12 cellular contexts compared by ENCODE assay signal in genomic region chr1:212290608-212291007, GRCh38. TPM values are rescaled to one million over a fixed set of nuclear protein-coding genes. Genes with fewer than 3 reads are reported as not detected.
DNase-seq lines count a peak whose midpoint lies in the region; ATAC-seq and TF ChIP-seq lines count a peak whose summit lies in the region.
"Had no signal": no experiment of that assay in that cellular context is flagged by ENCODE, and none has a peak within 500 bp of the region (broad histone marks: within the 10 kb centered on the region; RNA-seq: fewer than 3 reads in every experiment).

No MANE protein-coding gene starts in this region.

- peak overlapping the region; percentile 69 for H3K4me3 Mint-ChIP-seq in T-helper 1 cell treated with Interleukin-12 subunit alpha and Interleukin-12 subunit beta and Interleukin-4 antibody, amounts not matched to agents 30 μg/mL and 1 μg/mL, for 36 hours
- peak overlapping the region; percentile 99 for H3K4me3 Mint-ChIP-seq in activated T-helper 17 cell treated with anti-CD3 and anti-CD28 coated beads, Interleukin-2, amount 50 U/mL, for 72 hours

- no peak for DNase-seq in T-helper 1 cell
- DNase-seq in lower lobe of right lung = no peak
- DNase-seq in aorta = no peak
- no peak for DNase-seq in C1 segment of cervical spinal cord (lab: John Stamatoyannopoulos, UW)
- DNase-seq: activated CD4-positive, CD25-positive, alpha-beta regulatory T cell treated with anti-CD3 and anti-CD28 coated beads, Interleukin-2, amount 50 U/mL, for 72 hours; midbrain; NCI-H1930 had no signal

- peaks cover 16% of the 10 kb centered on the region for H3K36me3 Mint-ChIP-seq in T-helper 1 cell treated with Interleukin-12 subunit alpha and Interleukin-12 subunit beta and Interleukin-4 antibody, amounts not matched to agents 30 μg/mL and 1 μg/mL, for 36 hours (ENCODE audit: low read depth)
- peaks cover 45% of the 10 kb centered on the region for H3K36me3 Mint-ChIP-seq in activated T-helper 17 cell treated with anti-CD3 and anti-CD28 coated beads, Interleukin-2, amount 50 U/mL, for 72 hours (ENCODE audit: low read depth)

- peaks cover 15% of the 10 kb centered on the region; the same call in 1 of the 2 replicates for H3K4me1 ChIP-seq in HEK293 (ENCODE audit: control insufficient read depth, insufficient read depth, low read length)
- peaks cover 74% of the 10 kb centered on the region for H3K4me1 ChIP-seq in lower lobe of right lung
- peaks cover 2 to 15% of the 10 kb centered on the region in 2 donors for H3K4me1 ChIP-seq in aorta (ENCODE audit: control insufficient read depth in 1 of 2, insufficient read depth in 2 of 2, low read length in 2 of 2)

- peak overlapping the region; percentile 47 for H3K27ac Mint-ChIP-seq in T-helper 1 cell treated with Interleukin-12 subunit alpha and Interleukin-12 subunit beta and Interleukin-4 antibody, amounts not matched to agents 30 μg/mL and 1 μg/mL, for 36 hours
- H3K27ac Mint-ChIP-seq in activated T-helper 17 cell treated with anti-CD3 and anti-CD28 coated beads, Interleukin-2, amount 50 U/mL, for 72 hours = peak overlapping the region; percentile 76

- no peaks in the 10 kb centered on the region for H3K36me3 ChIP-seq in HEK293 (ENCODE audit: control insufficient read depth in 2 of 2, insufficient read depth in 1 of 2, low read length in 2 of 2)
- no peaks in the 10 kb centered on the region for H3K36me3 ChIP-seq in lower lobe of right lung
- no peaks in the 10 kb centered on the region for H3K36me3 ChIP-seq in aorta (ENCODE audit: control insufficient read depth in 1 of 2, insufficient read depth in 2 of 2, low read length in 1 of 2)

- H3K27ac ChIP-seq in HEK293 (ENCODE audit: extremely low read depth, low read depth, low read length) (no peak overlapping the region), lower lobe of right lung (no peak overlapping the region), aorta (ENCODE audit: low read depth in 1 of 2, low read length in 2 of 2) (no peak overlapping the region)
- H3K27ac ChIP-seq: HL-60 had no signal

- H3K9me3 Mint-ChIP-seq in T-helper 1 cell treated with Interleukin-12 subunit alpha and Interleukin-12 subunit beta and Interleukin-4 antibody, amounts not matched to agents 30 μg/mL and 1 μg/mL, for 36 hours = no peaks in the 10 kb centered on the region
- no peaks in the 10 kb centered on the region for H3K9me3 Mint-ChIP-seq in activated T-helper 17 cell treated with anti-CD3 and anti-CD28 coated beads, Interleukin-2, amount 50 U/mL, for 72 hours

- POLR2A ChIA-PET in HEK293 (lab: Yijun Ruan, JAX) = no interaction called here

- H3K9me3 ChIP-seq in HEK293 (ENCODE audit: control insufficient read depth, insufficient read depth, low read depth, low read length) (no peaks in the 10 kb centered on the region), lower lobe of right lung (no peaks in the 10 kb centered on the region), aorta (ENCODE audit: control insufficient read depth, low read length) (no peaks in the 10 kb centered on the region)

- H3K27me3 ChIP-seq in lower lobe of right lung (ENCODE audit: low read depth) (no peaks in the 10 kb centered on the region), aorta (ENCODE audit: control insufficient read depth in 1 of 2, insufficient read depth in 2 of 2, low read length in 1 of 2) (no peaks in the 10 kb centered on the region)

- H3K4me3 ChIP-seq in HEK293 (ENCODE audit: low read depth, low read length) (no peak overlapping the region), lower lobe of right lung (peak overlapping the region; percentile 91), aorta (ENCODE audit: low read length in 2 of 2) (no peak overlapping the region)

- ATAC-seq in activated T-helper 17 cell treated with anti-CD3 and anti-CD28 coated beads, Interleukin-2, amount 50 U/mL, for 72 hours (replicated peaks) = no peak
- ATAC-seq in lower lobe of right lung (no peak), aorta (ENCODE audit: low FRiP score) (no peak), HG03159 (IDR thresholded peaks at IDR 0.05; ENCODE audit: unreplicated experiment) (no peak)

- TF ChIP-seq CTCF in HEK293 (tag by site-specific recombination; IDR thresholded peaks at IDR 0.05) (no peak), lower lobe of right lung (IDR thresholded peaks at IDR 0.05) (no peak)

- H3K4me1 Mint-ChIP-seq in T-helper 1 cell treated with Interleukin-12 subunit alpha and Interleukin-12 subunit beta and Interleukin-4 antibody, amounts not matched to agents 30 μg/mL and 1 μg/mL, for 36 hours (ENCODE audit: low read depth) = peaks cover 51% of the 10 kb centered on the region
- peaks cover 49% of the 10 kb centered on the region for H3K4me1 Mint-ChIP-seq in activated T-helper 17 cell treated with anti-CD3 and anti-CD28 coated beads, Interleukin-2, amount 50 U/mL, for 72 hours

- CTCF ChIA-PET in HEK293 (lab: Yijun Ruan, JAX) = interaction anchor here (0.6 to 5.0 kb wide), 13 partner anchors 11 to 351 kb away, joined by 3 to 52 read pairs (median 3); partner anchors contain the start of genes DTL and INTS7

- H3K27me3 Mint-ChIP-seq in T-helper 1 cell treated with Interleukin-12 subunit alpha and Interleukin-12 subunit beta and Interleukin-4 antibody, amounts not matched to agents 30 μg/mL and 1 μg/mL, for 36 hours (ENCODE audit: low read depth) = no peaks in the 10 kb centered on the region
- H3K27me3 Mint-ChIP-seq in activated T-helper 17 cell treated with anti-CD3 and anti-CD28 coated beads, Interleukin-2, amount 50 U/mL, for 72 hours = no peaks in the 10 kb centered on the region

- intact Hi-C loops in lower lobe of right lung (cut with DNase I) (loop anchor here (5.0 kb wide), 1 partner anchor 218 kb away; no protein-coding TSS in a partner anchor), aorta (cut with DNase I) (loop anchor here in 1 of 2 donors (5.0 kb wide), 1 partner anchor 218 kb away; no protein-coding TSS in a partner anchor)

TF ChIP-seq in HEK293, 187 proteins besides CTCF, POLR2A, EP300 and RAD21 (continues in another document):
- TF ChIP-seq ZNF394 (tag by site-specific recombination; IDR thresholded peaks at IDR 0.05; ENCODE audit: borderline replicate concordance) (no peak), TCF7L2 (IDR thresholded peaks at IDR 0.05; ENCODE audit: borderline replicate concordance, low read depth, low read length) (no peak), HOXD13 (CRISPR knock-in tag; IDR thresholded peaks at IDR 0.05; ENCODE audit: borderline replicate concordance) (no peak), SP2 (tag by site-specific recombination; IDR thresholded peaks at IDR 0.05) (no peak), PRDM4 (tag by site-specific recombination; IDR thresholded peaks at IDR 0.05) (no peak), ZNF18 (tag by site-specific recombination; IDR thresholded peaks at IDR 0.05) (no peak), ZNF10 (tag by site-specific recombination; IDR thresholded peaks at IDR 0.05) (no peak), ZNF132 (tag by site-specific recombination; IDR thresholded peaks at IDR 0.05; ENCODE audit: borderline replicate concordance) (no peak), FEZF1 (tag by site-specific recombination; IDR thresholded peaks at IDR 0.05) (peak; percentile 67), ZNF677 (tag by site-specific recombination; IDR thresholded peaks at IDR 0.05) (no peak), OSR2 (tag by site-specific recombination; IDR thresholded peaks at IDR 0.05) (peak; percentile 30; the same call in 1 of the 2 replicates), ZNF133 (tag by site-specific recombination; IDR thresholded peaks at IDR 0.05) (no peak), ZNF433 (tag by site-specific recombination; IDR thresholded peaks at IDR 0.05; ENCODE audit: low read depth) (no peak), ZNF529 (tag by site-specific recombination; IDR thresholded peaks at IDR 0.05; ENCODE audit: insufficient replicate concordance) (no peak), ZNF138 (tag by site-specific recombination; IDR thresholded peaks at IDR 0.05; ENCODE audit: borderline replicate concordance) (no peak)

RNA-seq across cellular contexts. Expression of gene PPP2R5A, which starts 5.4 kb away (rescaled TPM):
- total RNA-seq in activated T-helper 17 cell treated with anti-CD3 and anti-CD28 coated beads, Interleukin-2, amount 50 U/mL, for 72 hours = 10 to 100 TPM; 33.6 to 34.9 TPM
- total RNA-seq in lower lobe of right lung (91.5 TPM), aorta (10 to 100 TPM; 43.2 to 45.3 TPM)
- polyA plus RNA-seq in aorta = 10 to 100 TPM; 33.5 to 39.1 TPM
